Comparison of ENCODE assay signal across 17 cellular contexts in the genomic region with DNA sequence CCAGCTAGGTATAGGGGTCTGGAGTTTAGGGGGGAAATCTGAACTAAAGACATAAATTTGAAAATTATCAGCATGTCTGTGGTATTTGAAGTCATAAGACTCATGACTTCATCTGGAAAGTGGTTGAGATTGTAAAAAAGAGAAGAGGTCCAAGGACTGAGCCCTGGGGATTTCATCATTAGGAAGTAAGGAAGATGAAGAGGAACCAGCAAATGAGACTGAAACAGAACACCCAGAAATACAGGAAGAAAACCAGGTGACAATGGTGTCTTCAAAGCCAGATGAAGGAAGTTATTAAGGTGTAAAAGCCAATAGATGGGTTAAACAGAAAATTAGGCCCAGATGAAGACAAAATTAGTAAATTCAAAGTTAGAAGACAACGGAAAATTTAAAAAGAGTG.
"Had no signal": no experiment of that assay in that cellular context is flagged by ENCODE, and none has a peak within 500 bp of the region (broad histone marks: within the 10 kb centered on the region; RNA-seq: fewer than 3 reads in every experiment).

No MANE protein-coding gene starts in this region.

- H3K9me3 ChIP-seq: body of pancreas, uterus had no signal

- DNase-seq: activated CD8-positive, alpha-beta memory T cell treated with anti-CD3 and anti-CD28 coated beads, Interleukin-2, amount 50 U/mL, for 48 hours; activated CD8-positive, alpha-beta T cell treated with anti-CD3 and anti-CD28 coated beads for 36 hours; activated naive CD4-positive, alpha-beta T cell treated with anti-CD3 and anti-CD28 coated beads for 36 hours; amniotic stem cell; body of pancreas; cortex of kidney; retina; stimulated activated CD4-positive, alpha-beta T cell treated with anti-CD3 and anti-CD28 coated beads, Interleukin-4, amount 100 ng/mL, for 1 hour; stimulated activated CD8-positive, alpha-beta memory T cell treated with anti-CD3 and anti-CD28 coated beads, Interleukin-4, amount 100 ng/mL, for 48 hours; uterus had no signal

- H3K27ac ChIP-seq: body of pancreas, hepatocyte, neural progenitor cell, parathyroid adenoma, uterus, VCaP had no signal

- H3K79me2 ChIP-seq: hepatocyte, parathyroid adenoma had no signal

- H3K27me3 ChIP-seq: body of pancreas, hepatocyte, neural progenitor cell, uterus had no signal

- ATAC-seq: activated CD8-positive, alpha-beta T cell treated with anti-CD3 and anti-CD28 coated beads for 36 hours; activated T-helper 17 cell treated with anti-CD3 and anti-CD28 coated beads, Interleukin-2, amount 50 U/mL, for 72 hours; body of pancreas had no signal

- H3K27me3 Mint-ChIP-seq: activated CD8-positive, alpha-beta T cell treated with anti-CD3 and anti-CD28 coated beads for 36 hours; activated T-helper 17 cell treated with anti-CD3 and anti-CD28 coated beads, Interleukin-2, amount 50 U/mL, for 72 hours; central memory CD8-positive, alpha-beta T cell had no signal

- H3K9me3 Mint-ChIP-seq: activated T-helper 17 cell treated with anti-CD3 and anti-CD28 coated beads, Interleukin-2, amount 50 U/mL, for 72 hours; central memory CD8-positive, alpha-beta T cell; neural progenitor cell had no signal

- H3K4me2 ChIP-seq: hepatocyte, neural progenitor cell had no signal

- H3K4me1 ChIP-seq: body of pancreas, uterus had no signal

- H2AFZ ChIP-seq: hepatocyte, parathyroid adenoma had no signal

- H3K36me3 Mint-ChIP-seq: mesothelial cell of epicardium, neural progenitor cell had no signal

- H3K4me1 Mint-ChIP-seq: activated T-helper 17 cell treated with anti-CD3 and anti-CD28 coated beads, Interleukin-2, amount 50 U/mL, for 72 hours; central memory CD8-positive, alpha-beta T cell; neural progenitor cell had no signal

- H3K36me3 ChIP-seq: neural progenitor cell, uterus had no signal

- H3K27ac Mint-ChIP-seq: activated CD8-positive, alpha-beta T cell treated with anti-CD3 and anti-CD28 coated beads for 36 hours; activated naive CD4-positive, alpha-beta T cell treated with anti-CD3 and anti-CD28 coated beads for 36 hours; activated T-helper 17 cell treated with anti-CD3 and anti-CD28 coated beads, Interleukin-2, amount 50 U/mL, for 72 hours; mesothelial cell of epicardium; neural progenitor cell had no signal

- H3K4me3 ChIP-seq: body of pancreas, hepatocyte, neural progenitor cell, uterus had no signal

- H3K4me3 Mint-ChIP-seq: activated CD8-positive, alpha-beta T cell treated with anti-CD3 and anti-CD28 coated beads for 36 hours; activated naive CD4-positive, alpha-beta T cell treated with anti-CD3 and anti-CD28 coated beads for 36 hours; activated T-helper 17 cell treated with anti-CD3 and anti-CD28 coated beads, Interleukin-2, amount 50 U/mL, for 72 hours; central memory CD8-positive, alpha-beta T cell; mesothelial cell of epicardium; neural progenitor cell had no signal
